In genomic region chr1:77533660-77534295, GRCh38 we compare ENCODE assay signal across 8 cellular contexts.
DNase-seq lines count a peak whose midpoint lies in the region; ATAC-seq and TF ChIP-seq lines count a peak whose summit lies in the region.

No MANE protein-coding gene starts in this region.

- peak; percentile 83 for TF ChIP-seq RAD21 in neural cell (conservative IDR thresholded peaks at IDR 0.05)

- H3K27ac ChIP-seq in PC-3 (ENCODE audit: low read length) = no peak overlapping the region
- H3K27ac ChIP-seq in neural cell (ENCODE audit: low read length) = no peak overlapping the region
- H3K27ac ChIP-seq in stomach = no peak overlapping the region

- ATAC-seq in HG03159 (IDR thresholded peaks at IDR 0.05; ENCODE audit: unreplicated experiment) (peak; percentile 61), PC-3 (peak; percentile 32), HG02840 (IDR thresholded peaks at IDR 0.05; ENCODE audit: low FRiP score, unreplicated experiment) (no peak)

- WGBS in stomach, 5 donors = 31 to 38% (median 33%) methylated on average over 11 of the region's 11 CpGs

- intact Hi-C loops in PC-3 (cut with micrococcal nuclease) (loop anchor here (1.0 to 10.0 kb wide), 3 partner anchors 209 to 385 kb away; partner anchors contain the start of gene PIGK), stomach (cut with DNase I; ENCODE audit: low total_unique reads) (loop anchor here (10.0 kb wide), 1 partner anchor 379 kb away; no protein-coding TSS in a partner anchor)

- TF ChIP-seq POLR2A in stomach (IDR thresholded peaks at IDR 0.05) = no peak

- H4K20me1 ChIP-seq in PC-3 (ENCODE audit: low read length) (no peaks in the 10 kb centered on the region), neural cell (ENCODE audit: insufficient read depth) (no peaks in the 10 kb centered on the region)

- peak; percentile 88 for TF ChIP-seq CTCF in PC-3 (conservative IDR thresholded peaks at IDR 0.05; ENCODE audit: low read depth, low read length)
- TF ChIP-seq CTCF in neural cell (IDR thresholded peaks at IDR 0.05; ENCODE audit: poor library complexity, severe bottlenecking) = peak; percentile 85
- TF ChIP-seq CTCF in stomach (IDR thresholded peaks at IDR 0.05) = peak in 5 of 7 experiments; percentile 65 to 87 (median 83)

- no peaks in the 10 kb centered on the region for H3K27me3 ChIP-seq in PC-3 (ENCODE audit: low read length)
- H3K27me3 ChIP-seq in neural cell (ENCODE audit: insufficient read depth, low read depth, low read length) = no peaks in the 10 kb centered on the region
- H3K27me3 ChIP-seq in stomach = no peaks in the 10 kb centered on the region

- H3K36me3 ChIP-seq in PC-3 (ENCODE audit: low read depth, low read length) = no peaks in the 10 kb centered on the region
- H3K36me3 ChIP-seq in neural cell (ENCODE audit: insufficient read depth, low read length) = no peaks in the 10 kb centered on the region
- no peaks in the 10 kb centered on the region for H3K36me3 ChIP-seq in stomach

- no TSS peak for BruUV-seq in PC-3 (replicated peaks; lab: Mats Ljungman, UMichigan)

- H2AFZ ChIP-seq in PC-3 (ENCODE audit: low read length) (0 out of 2 replicates have a peak overlapping the region, but pooled peaks have one; percentile 20), neural cell (ENCODE audit: low read depth, low read length) (no peak overlapping the region)

- H3K9me3 ChIP-seq in PC-3 (ENCODE audit: low read length) (no peaks in the 10 kb centered on the region), neural cell (ENCODE audit: low read length) (no peaks in the 10 kb centered on the region), stomach (no peaks in the 10 kb centered on the region)

- no peak overlapping the region for H3K4me2 ChIP-seq in PC-3 (ENCODE audit: low read length)
- no peak overlapping the region for H3K4me2 ChIP-seq in neural cell (ENCODE audit: low read length)

- DNase-seq in ELR (ENCODE audit: low read depth) = peak; percentile 83
- DNase-seq in PC-3 = peak; percentile 65
- DNase-seq in activated T-cell treated with anti-CD3 and anti-CD28 coated beads, Interleukin-2, amount 50 U/mL, for 48 hours = peak; percentile 57 to 67
- peak; percentile 67 for DNase-seq in fibroblast of gingiva (ENCODE audit: low read depth)
- peak; percentile 56 for DNase-seq in stomach

- H3K4me3 ChIP-seq in PC-3 (ENCODE audit: low read length) (no peak overlapping the region), neural cell (ENCODE audit: low read length) (no peak overlapping the region), stomach (peak overlapping the region in 1 of 4 donors; percentile 13)

- H3K79me2 ChIP-seq in PC-3 (ENCODE audit: low read length) (no peaks in the 10 kb centered on the region), neural cell (replicated peaks; ENCODE audit: insufficient read depth, low read length) (no peaks in the 10 kb centered on the region)

- POLR2A ChIA-PET in PC-3 (lab: Charles Lee; ENCODE audit: unreplicated experiment) = no interaction called here

- peaks cover 2% of the 10 kb centered on the region for H3F3A ChIP-seq in PC-3 (ENCODE audit: low read length, unreplicated experiment)
- no peaks in the 10 kb centered on the region for H3F3A ChIP-seq in neural cell (ENCODE audit: insufficient read depth, low read length, poor library complexity, severe bottlenecking)

- H3K9ac ChIP-seq in PC-3 (ENCODE audit: low read length) (no peak overlapping the region), neural cell (ENCODE audit: low read length) (no peak overlapping the region)

- CTCF ChIA-PET in PC-3 (lab: Charles Lee) = interaction anchor here (0.7 to 1.1 kb wide), 2 partner anchors 10 to 140 kb away, joined by 3 to 5 read pairs; no protein-coding TSS in a partner anchor

- peaks cover 31% of the 10 kb centered on the region for H3K4me1 ChIP-seq in PC-3 (ENCODE audit: insufficient read depth, low read length)
- H3K4me1 ChIP-seq in stomach = peaks cover 0 to 16% (median 4%) of the 10 kb centered on the region in 4 donors

- TF ChIP-seq EP300 in neural cell (conservative IDR thresholded peaks at IDR 0.05; ENCODE audit: poor library complexity, severe bottlenecking) (no peak), stomach (IDR thresholded peaks at IDR 0.05) (no peak)

- no peaks in the 10 kb centered on the region for H3K9me2 ChIP-seq in PC-3 (replicated peaks; ENCODE audit: low read length)
- no peaks in the 10 kb centered on the region for H3K9me2 ChIP-seq in neural cell (ENCODE audit: insufficient read depth, low read length)

TF ChIP-seq in neural cell, 6 proteins besides CTCF, POLR2A, EP300 and RAD21:
- TF ChIP-seq SMC3 (conservative IDR thresholded peaks at IDR 0.05; ENCODE audit: poor library complexity) (peak; percentile 94), POLR2AphosphoS5 (IDR thresholded peaks at IDR 0.05) (no peak), TAF1 (IDR thresholded peaks at IDR 0.05; ENCODE audit: low read depth) (no peak), EZH2 (IDR thresholded peaks at IDR 0.05; ENCODE audit: borderline replicate concordance, insufficient read depth, low read length, poor library complexity, severe bottlenecking) (no peak), MXI1 (conservative IDR thresholded peaks at IDR 0.05; ENCODE audit: poor library complexity, severe bottlenecking) (no peak), REST (IDR thresholded peaks at IDR 0.05; ENCODE audit: borderline replicate concordance) (no peak)
